9 cellular contexts compared by ENCODE assay signal in genomic region chr4:13481569-13481968, GRCh38. TPM values are rescaled to one million over a fixed set of nuclear protein-coding genes. Genes with fewer than 3 reads are reported as not detected.
A peak's percentile ranks its signal among the peaks of the same experiment; 100 is the strongest.
DNase-seq lines count a peak whose midpoint lies in the region; ATAC-seq lines count a peak whose summit lies in the region.
"Had no signal": no experiment of that assay in that cellular context is flagged by ENCODE, and none has a peak within 500 bp of the region (broad histone marks: within the 10 kb centered on the region; RNA-seq: fewer than 3 reads in every experiment).

No MANE protein-coding gene starts in this region.

- no peaks in the 10 kb centered on the region for H3K27me3 Mint-ChIP-seq in stimulated activated naive CD8-positive, alpha-beta T cell treated with anti-CD3 and anti-CD28 coated beads, Interleukin-15, amount 100 ng/mL, for 72 hours
- H3K27me3 Mint-ChIP-seq in T-cell: no peaks in the 10 kb centered on the region

- intact Hi-C loops in Right ventricle myocardium superior (cut with DNase I): no loop called here

- H3K4me1 Mint-ChIP-seq in stimulated activated naive CD8-positive, alpha-beta T cell treated with anti-CD3 and anti-CD28 coated beads, Interleukin-15, amount 100 ng/mL, for 72 hours: peaks cover 17% of the 10 kb centered on the region
- H3K4me1 Mint-ChIP-seq in T-cell: peaks cover 24 to 32% (median 31%) of the 10 kb centered on the region in 3 donors

- no peak for ATAC-seq in stimulated activated naive CD8-positive, alpha-beta T cell treated with anti-CD3 and anti-CD28 coated beads, Interleukin-15, amount 100 ng/mL, for 72 hours
- ATAC-seq in stimulated activated naive CD8-positive, alpha-beta T cell treated with anti-CD3 and anti-CD28 coated beads, Interleukin-15, Interleukin-2, amounts not matched to agents 100 U/mL and 50 U/mL, for 24 hours: no peak
- no peak for ATAC-seq in T-cell (replicated peaks in 1 of 4)
- ATAC-seq in HG03565 (IDR thresholded peaks at IDR 0.05; ENCODE audit: unreplicated experiment): no peak
- no peak for ATAC-seq in HG02938 (IDR thresholded peaks at IDR 0.05; ENCODE audit: unreplicated experiment)
- ATAC-seq in GM18519 (IDR thresholded peaks at IDR 0.05; ENCODE audit: low FRiP score, unreplicated experiment): no peak
- ATAC-seq in Right ventricle myocardium superior (ENCODE audit: poor library complexity): no peak

- no peak overlapping the region for H3K27ac Mint-ChIP-seq in stimulated activated naive CD8-positive, alpha-beta T cell treated with anti-CD3 and anti-CD28 coated beads, Interleukin-15, amount 100 ng/mL, for 72 hours
- H3K27ac Mint-ChIP-seq in T-cell: no peak overlapping the region

- POLR2A ChIA-PET in T-cell (lab: Charles Lee): no interaction called here

- no peak for DNase-seq in stimulated activated naive CD8-positive, alpha-beta T cell treated with anti-CD3 and anti-CD28 coated beads, Interleukin-15, amount 100 ng/mL, for 72 hours
- DNase-seq in stimulated activated naive CD8-positive, alpha-beta T cell treated with anti-CD3 and anti-CD28 coated beads, Interleukin-15, Interleukin-2, amounts not matched to agents 100 U/mL and 50 U/mL, for 24 hours: no peak
- no peak for DNase-seq in T-cell
- peak; percentile 76 for DNase-seq in fibroblast of peridontal ligament (ENCODE audit: extremely low read depth)
- DNase-seq in Right ventricle myocardium superior: no peak
- DNase-seq: stimulated activated CD4-positive, alpha-beta T cell treated with anti-CD3 and anti-CD28 coated beads, Interleukin-2, amount 100 ng/mL, for 24 hours had no signal

- peaks cover 12% of the 10 kb centered on the region for H3K36me3 Mint-ChIP-seq in T-cell

- no peaks in the 10 kb centered on the region for H3K9me3 Mint-ChIP-seq in stimulated activated naive CD8-positive, alpha-beta T cell treated with anti-CD3 and anti-CD28 coated beads, Interleukin-15, amount 100 ng/mL, for 72 hours
- no peaks in the 10 kb centered on the region for H3K9me3 Mint-ChIP-seq in T-cell

- H3K4me3 Mint-ChIP-seq in stimulated activated naive CD8-positive, alpha-beta T cell treated with anti-CD3 and anti-CD28 coated beads, Interleukin-15, amount 100 ng/mL, for 72 hours: peak overlapping the region; percentile 4 to 60
- peak overlapping the region; percentile 3 to 44 (median 11) for H3K4me3 Mint-ChIP-seq in T-cell

- CTCF ChIA-PET in T-cell (lab: Charles Lee): no interaction called here

RNA-seq across cellular contexts. Expression of gene RAB28, which starts 2.6 kb away (rescaled TPM):
- total RNA-seq in T-cell (10 to 100 TPM in 4 of 5 donors, 1 to 10 TPM in 1; 8.7 to 15.1 (median 13.4) TPM), Right ventricle myocardium superior (20.5 TPM)
